20 cellular contexts compared by ENCODE assay signal in the genomic region with DNA sequence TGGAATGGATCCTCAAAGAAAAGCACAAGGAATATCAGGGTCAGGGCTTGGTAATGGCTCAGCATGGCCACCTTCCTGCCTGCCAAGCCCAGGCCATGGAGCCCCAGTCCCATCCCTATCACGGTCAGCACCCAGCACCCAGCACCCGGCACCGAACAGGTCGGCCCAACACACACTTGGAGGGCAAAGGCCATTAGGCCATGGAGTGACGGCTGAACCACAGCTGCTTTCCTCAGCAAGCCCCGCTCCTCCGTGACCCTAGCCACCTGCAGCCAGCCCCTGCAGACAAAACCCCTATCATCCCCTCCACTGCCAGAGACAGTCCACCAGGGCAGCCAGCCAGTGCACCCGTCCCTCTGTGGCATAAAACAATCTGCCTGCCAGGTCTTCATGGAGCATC.
"Had no signal": no experiment of that assay in that cellular context is flagged by ENCODE, and none has a peak within 500 bp of the region (broad histone marks: within the 10 kb centered on the region; RNA-seq: fewer than 3 reads in every experiment).

No MANE protein-coding gene starts in this region.

- H3K9ac ChIP-seq: parathyroid adenoma had no signal

- ATAC-seq: effector memory CD8-positive, alpha-beta T cell; naive thymus-derived CD8-positive, alpha-beta T cell; sciatic nerve; stimulated activated naive B cell treated with anti-CD40 and anti-IgM and Interleukin-4, amounts not matched to agents 10 μg/mL and 1 μg/mL and 100 μg/mL, for 72 hours had no signal

- FAIRE-seq: endometrium, urothelium cell line had no signal

- H3K27ac ChIP-seq: coronary artery, esophagus squamous epithelium, parathyroid adenoma, thoracic aorta, tibial nerve, upper lobe of left lung had no signal

- H3K9me3 ChIP-seq: esophagus squamous epithelium, thoracic aorta, tibial nerve, upper lobe of left lung had no signal

- H3K4me3 ChIP-seq: coronary artery, esophagus squamous epithelium, thoracic aorta, tibial nerve, upper lobe of left lung had no signal

- H3K4me1 ChIP-seq: parathyroid adenoma, tibial nerve, upper lobe of left lung had no signal

- H3K27me3 ChIP-seq: esophagus squamous epithelium, tibial nerve, upper lobe of left lung had no signal

- H3K79me2 ChIP-seq: parathyroid adenoma had no signal

- DNase-seq: dermis blood vessel endothelial cell; effector memory CD8-positive, alpha-beta T cell; erythroblast; esophagus squamous epithelium; foreskin melanocyte; hypothalamus; immature natural killer cell; islet precursor cell; nephron progenitor cell; occipital lobe; stimulated activated naive B cell treated with anti-CD40 and anti-IgM and Interleukin-4, amounts not matched to agents 10 μg/mL and 1 μg/mL and 100 μg/mL, for 72 hours; upper lobe of left lung had no signal

- H2AFZ ChIP-seq: parathyroid adenoma had no signal
